ENCODE assay signal across 21 cellular contexts in the genomic region with DNA sequence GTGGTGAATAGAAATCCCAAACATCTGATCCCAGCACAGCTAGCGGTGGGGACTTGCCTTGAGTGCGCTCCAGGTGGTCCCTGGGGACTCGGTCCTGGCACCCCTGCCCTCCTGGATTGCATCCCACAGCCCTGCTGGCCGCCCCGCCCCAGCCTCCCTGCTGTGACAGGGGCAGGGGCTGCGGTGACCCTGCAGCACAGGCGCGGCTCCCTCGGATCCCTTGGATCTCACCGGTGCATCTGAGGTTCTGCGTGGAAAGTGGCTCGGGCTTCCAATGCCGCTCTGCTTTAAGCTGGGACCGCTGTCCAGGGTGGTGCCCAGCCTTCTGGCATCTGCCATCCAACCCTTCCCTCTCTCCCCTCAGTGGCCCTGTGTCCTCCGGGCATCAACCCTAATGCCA.
"Had no signal": no experiment of that assay in that cellular context is flagged by ENCODE, and none has a peak within 500 bp of the region (broad histone marks: within the 10 kb centered on the region; RNA-seq: fewer than 3 reads in every experiment).

No MANE protein-coding gene starts in this region.

- H3K27ac ChIP-seq: body of pancreas, cardiac muscle cell, esophagus squamous epithelium, gastrocnemius medialis, heart right ventricle, left ventricle myocardium inferior, upper lobe of left lung had no signal

- H3K36me3 ChIP-seq: cardiac muscle cell, gastrocnemius medialis had no signal

- DNase-seq: activated CD4-positive, alpha-beta T cell treated with anti-CD3 and anti-CD28 coated beads for 1 hour; activated CD4-positive, alpha-beta T cell treated with anti-CD3 and anti-CD28 coated beads, Interleukin-2, amount 50 U/mL, for 1 hour; activated CD8-positive, alpha-beta T cell treated with anti-CD3 and anti-CD28 coated beads, Interleukin-2, amount 10 ng/mL, durations not matched to agents 7 days and 5 days; activated gamma-delta T cell; activated naive CD4-positive, alpha-beta T cell treated with anti-CD3 and anti-CD28 coated beads, Interleukin-2, amount 50 U/mL, for 16 hours; activated naive CD8-positive, alpha-beta T cell treated with anti-CD3 and anti-CD28 coated beads, Interleukin-2, amount 50 U/mL, for 24 hours; body of pancreas; effector memory CD8-positive, alpha-beta T cell; esophagus squamous epithelium; gastrocnemius medialis; kidney glomerular epithelial cell; left ventricle myocardium inferior; retina; stimulated activated CD4-positive, alpha-beta T cell treated with anti-CD3 and anti-CD28 coated beads, Interleukin-4, amount 100 ng/mL, for 4 hours; stimulated activated naive CD8-positive, alpha-beta T cell treated with anti-CD3 and anti-CD28 coated beads, Interleukin-15, Interleukin-2, amounts not matched to agents 100 U/mL and 50 U/mL, for 24 hours; T-helper 9 cell; upper lobe of left lung had no signal

- FAIRE-seq: colon, endothelial cell of umbilical vein had no signal

- H3K4me1 ChIP-seq: body of pancreas, upper lobe of left lung had no signal

- H3K27me3 ChIP-seq: body of pancreas, cardiac muscle cell, esophagus squamous epithelium, gastrocnemius medialis, heart right ventricle, upper lobe of left lung had no signal

- H3K9me3 ChIP-seq: body of pancreas, esophagus squamous epithelium, gastrocnemius medialis, heart right ventricle, left ventricle myocardium inferior, upper lobe of left lung had no signal

- ATAC-seq: activated CD8-positive, alpha-beta T cell treated with anti-CD3 and anti-CD28 coated beads, Interleukin-2, amount 10 ng/mL, durations not matched to agents 7 days and 5 days; activated naive CD8-positive, alpha-beta T cell treated with anti-CD3 and anti-CD28 coated beads, Interleukin-2, amount 50 U/mL, for 24 hours; body of pancreas; effector memory CD8-positive, alpha-beta T cell; gastrocnemius medialis; heart right ventricle; stimulated activated naive CD8-positive, alpha-beta T cell treated with anti-CD3 and anti-CD28 coated beads, Interleukin-15, Interleukin-2, amounts not matched to agents 100 U/mL and 50 U/mL, for 24 hours had no signal

- H3K4me3 ChIP-seq: body of pancreas, cardiac muscle cell, esophagus squamous epithelium, gastrocnemius medialis, heart right ventricle, left ventricle myocardium inferior, upper lobe of left lung had no signal
